8 cellular contexts compared by ENCODE assay signal in the genomic region with DNA sequence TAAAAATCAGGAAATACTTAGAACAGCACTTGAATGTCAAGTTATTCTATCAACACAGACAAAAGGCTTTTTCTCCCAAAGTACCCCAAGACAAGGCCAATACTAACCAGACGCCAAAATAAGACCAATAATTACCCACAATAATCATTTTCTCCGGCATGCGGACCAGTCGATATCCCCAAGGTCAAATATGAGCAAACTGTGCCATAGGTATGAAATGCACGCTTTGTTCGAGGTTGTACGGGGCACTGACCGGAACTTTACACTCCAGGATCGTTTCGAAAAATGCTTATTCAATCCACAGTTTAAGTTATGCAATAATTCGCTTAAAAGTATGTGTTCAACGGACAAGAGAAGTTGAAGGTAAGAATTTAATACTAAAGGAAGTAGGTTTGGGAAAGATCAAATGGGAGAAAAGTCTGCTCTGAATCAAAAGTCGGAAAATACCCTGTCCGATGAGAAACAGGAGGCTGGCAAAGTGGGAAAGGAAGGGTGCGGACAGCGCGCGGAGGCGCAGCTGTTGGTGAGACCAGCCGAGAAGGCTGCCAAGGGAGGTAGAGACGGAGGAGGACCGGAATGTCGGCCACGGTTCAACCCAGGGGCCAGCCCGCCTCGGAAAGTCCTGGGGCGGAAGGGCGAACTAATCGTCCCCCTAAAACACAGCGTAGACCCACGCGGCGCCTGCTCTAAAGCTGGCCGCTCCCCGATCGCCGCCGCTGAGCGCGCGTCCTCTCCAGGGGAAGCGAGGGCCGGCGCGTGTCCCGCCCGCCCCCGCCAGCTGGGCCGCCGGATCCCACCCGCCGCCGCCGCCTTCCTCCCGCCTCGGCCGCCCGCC.
DNase-seq lines count a peak whose midpoint lies in the region; ATAC-seq and TF ChIP-seq lines count a peak whose summit lies in the region.

No MANE protein-coding gene starts in this region.

- H3K9me3 Mint-ChIP-seq in nephron progenitor cell = peaks cover 34% of the 10 kb centered on the region

- peak overlapping the region; percentile 96 for H3K4me3 Mint-ChIP-seq in nephron progenitor cell

- ATAC-seq in GM18498 (IDR thresholded peaks at IDR 0.05; ENCODE audit: unreplicated experiment) (peak; percentile 38), HG02840 (IDR thresholded peaks at IDR 0.05; ENCODE audit: low FRiP score, unreplicated experiment) (peak; percentile 33)

- peaks cover 35% of the 10 kb centered on the region for H3K4me1 Mint-ChIP-seq in nephron progenitor cell

- peak overlapping the region; percentile 98 for H3K4me3 ChIP-seq in WI38 (ENCODE audit: low read depth, low read length)

- DNase-seq in AG20443 (ENCODE audit: low spot score) (peak; percentile 87), NCI-H1105 treated with DMSO at 0.1 percent for 48 hours (lab: John Stamatoyannopoulos, UW) (peak; percentile 71), fibroblast of the conjunctiva (ENCODE audit: low read depth) (peak; percentile 20), nephron progenitor cell (no peak)
- DNase-seq in stimulated activated CD8-positive, alpha-beta memory T cell treated with anti-CD3 and anti-CD28 coated beads, Interleukin-4, amount 100 ng/mL, for 48 hours = no peak

- TF ChIP-seq CTCF in WI38 (IDR thresholded peaks at IDR 0.05; ENCODE audit: low read depth, low read length) (no peak), nephron progenitor cell (IDR thresholded peaks at IDR 0.05) (no peak)

- H3K27me3 Mint-ChIP-seq in nephron progenitor cell (ENCODE audit: low read depth, poor library complexity) = no peaks in the 10 kb centered on the region

- H3K27ac Mint-ChIP-seq in nephron progenitor cell = peak overlapping the region; percentile 100

- peaks cover 46% of the 10 kb centered on the region for H3K36me3 Mint-ChIP-seq in nephron progenitor cell (ENCODE audit: low read depth)

Comparison
In these comparisons a context has a peak if more than half of its experiments do, and no peak if none do; other contexts are left out.
1. DNase-seq: peak in AG20443 (single experiment), NCI-H1105 treated with DMSO at 0.1 percent for 48 hours (single experiment) and fibroblast of the conjunctiva (single experiment); none in nephron progenitor cell (single experiment) and stimulated activated CD8-positive, alpha-beta memory T cell treated with anti-CD3 and anti-CD28 coated beads, Interleukin-4, amount 100 ng/mL, for 48 hours (single experiment).